ENCODE assay signal across 8 cellular contexts in the genomic region with DNA sequence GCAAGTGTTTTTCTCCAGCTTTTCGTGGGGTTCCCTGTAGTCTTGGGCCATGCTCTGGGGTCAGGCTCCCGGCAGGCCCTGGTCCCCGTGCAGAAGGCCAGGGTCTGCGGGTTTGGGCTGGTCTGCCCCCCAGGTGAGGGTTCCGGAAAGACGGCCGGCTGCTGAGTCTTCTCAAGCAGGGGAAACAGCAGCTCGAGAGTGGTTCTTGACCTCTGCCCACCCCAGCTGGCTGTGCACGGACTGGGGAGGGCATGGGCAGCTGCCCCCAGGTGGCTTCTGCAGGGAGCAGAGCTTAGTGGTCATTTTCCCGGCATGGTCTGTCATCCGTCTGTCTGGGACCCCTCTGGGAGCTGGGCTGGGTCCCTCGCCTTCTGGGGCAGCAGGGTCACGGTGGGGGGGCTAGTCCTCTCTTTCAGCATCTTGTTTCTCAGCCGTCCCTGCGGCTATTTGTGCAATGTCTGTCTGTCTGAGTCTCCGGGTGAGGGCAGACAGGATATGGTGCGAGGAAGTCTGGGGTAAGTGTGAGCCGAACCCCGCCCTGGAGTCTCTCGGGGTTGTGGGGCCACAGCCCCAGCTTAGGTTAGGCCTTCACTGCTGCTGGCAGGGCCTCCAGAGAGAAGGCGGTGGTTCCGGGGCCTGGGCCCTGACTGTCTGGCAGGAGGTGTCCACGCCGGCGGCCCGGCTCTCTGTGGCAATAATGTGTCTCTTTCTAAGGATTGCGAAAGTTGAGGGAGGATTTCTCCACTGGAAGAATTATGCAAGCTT. TPM values are rescaled to one million over a fixed set of nuclear protein-coding genes. Genes with fewer than 3 reads are reported as not detected.
DNase-seq lines count a peak whose midpoint lies in the region; ATAC-seq, FAIRE-seq and TF ChIP-seq lines count a peak whose summit lies in the region.

No MANE protein-coding gene starts in this region.

- TF ChIP-seq CTCF in GM12878 (IDR thresholded peaks at IDR 0.05 in 2 of 3, conservative IDR thresholded peaks at IDR 0.05 in 1 of 3; ENCODE audit: control insufficient read depth in 2 of 3, extremely low read depth in 1 of 3, insufficient read depth in 1 of 3, low read depth in 3 of 3, low read length in 3 of 3): no peak
- no peak for TF ChIP-seq CTCF in smooth muscle cell (IDR thresholded peaks at IDR 0.05; ENCODE audit: borderline replicate concordance, insufficient read depth, poor library complexity, severe bottlenecking)
- TF ChIP-seq CTCF in WERI-Rb-1 (IDR thresholded peaks at IDR 0.05; ENCODE audit: low read depth, low read length): no peak

- H2AFZ ChIP-seq in GM12878 (ENCODE audit: control insufficient read depth, low read depth, low read length) (peak overlapping the region; percentile 19; the same call in 1 of the 2 replicates), smooth muscle cell (ENCODE audit: low read depth) (no peak overlapping the region)

- H3K4me2 ChIP-seq in GM12878 (ENCODE audit: control insufficient read depth, insufficient read depth) (peak overlapping the region; percentile 88), smooth muscle cell (peak overlapping the region; percentile 98)

- H3K79me2 ChIP-seq in GM12878 (ENCODE audit: control insufficient read depth, insufficient read depth, low read length) (peaks cover 69% of the 10 kb centered on the region), smooth muscle cell (ENCODE audit: low read depth) (peaks cover 100% of the 10 kb centered on the region)

- FAIRE-seq in GM12878 (lab: Jason Lieb, UNC): no peak
- no peak for FAIRE-seq in urothelium cell line (lab: Jason Lieb, UNC)

- H3K4me1 Mint-ChIP-seq in T-helper 2 cell treated with Interferon-gamma antibody and Interleukin-4, amounts not matched to agents 5 μg/mL and 100 μg/mL, for 36 hours (ENCODE audit: low read depth): peaks cover 56% of the 10 kb centered on the region

- peak overlapping the region; percentile 87 for H3K4me3 Mint-ChIP-seq in T-helper 2 cell treated with Interferon-gamma antibody and Interleukin-4, amounts not matched to agents 5 μg/mL and 100 μg/mL, for 36 hours

- no peak for TF ChIP-seq EP300 in GM12878 (IDR thresholded peaks at IDR 0.05; ENCODE audit: borderline replicate concordance in 1 of 2, control insufficient read depth in 1 of 2, low read depth in 2 of 2, low read length in 2 of 2)

- H3K9me3 Mint-ChIP-seq in T-helper 2 cell treated with Interferon-gamma antibody and Interleukin-4, amounts not matched to agents 5 μg/mL and 100 μg/mL, for 36 hours: no peaks in the 10 kb centered on the region

- ATAC-seq in GM21529 (IDR thresholded peaks at IDR 0.05; ENCODE audit: unreplicated experiment) (peak; percentile 53), GM12878 (peak; percentile 79), GM21390 (IDR thresholded peaks at IDR 0.05; ENCODE audit: unreplicated experiment) (no peak)

- RAD21 ChIA-PET in GM12878 (lab: Charles Lee; ENCODE audit: unreplicated experiment): interaction anchor here (0.7 to 3.0 kb wide), 5 partner anchors 29 to 1220 kb away, joined by 3 to 13 read pairs (median 4); no protein-coding TSS in a partner anchor

- intact Hi-C loops in GM12878 (cut with micrococcal nuclease; ENCODE audit: unreplicated experiment): loop anchor here (10.0 kb wide), 1 partner anchor 61 kb away; no protein-coding TSS in a partner anchor

- in situ Hi-C loops in GM12878 (cut with MboI): no loop called here

- H3K36me3 ChIP-seq in GM12878 (ENCODE audit: control insufficient read depth in 2 of 2, insufficient read depth in 2 of 2, low read length in 1 of 2) (peaks cover 0 to 2% of the 10 kb centered on the region in 2 experiments; a peak in 2 of 4 replicates), iPS-15b (ENCODE audit: control insufficient read depth, insufficient read depth, low read length) (peaks cover 12% of the 10 kb centered on the region), smooth muscle cell (ENCODE audit: low read depth) (no peaks in the 10 kb centered on the region), WERI-Rb-1 (peaks cover 36% of the 10 kb centered on the region)

- TF ChIP-seq RAD21 in GM12878 (IDR thresholded peaks at IDR 0.05; ENCODE audit: insufficient read depth, low read depth, low read length): no peak

- H3K9me3 ChIP-seq in GM12878 (replicated peaks; ENCODE audit: control insufficient read depth, insufficient read depth, low read length) (no peaks in the 10 kb centered on the region), iPS-15b (ENCODE audit: control insufficient read depth, insufficient read depth, low read length) (no peaks in the 10 kb centered on the region), smooth muscle cell (replicated peaks; ENCODE audit: low read depth) (no peaks in the 10 kb centered on the region), WERI-Rb-1 (ENCODE audit: severe bottlenecking) (no peaks in the 10 kb centered on the region)

- CTCF ChIA-PET in GM12878 (lab: Yijun Ruan, JAX): interaction anchor here (0.6 to 1.9 kb wide), 10 partner anchors 8 to 147 kb away, joined by 3 to 8 read pairs (median 3); a partner anchor contains a TSS

- peaks cover 39% of the 10 kb centered on the region for H3K36me3 Mint-ChIP-seq in T-helper 2 cell treated with Interferon-gamma antibody and Interleukin-4, amounts not matched to agents 5 μg/mL and 100 μg/mL, for 36 hours (ENCODE audit: low read depth)

- H3F3A ChIP-seq in smooth muscle cell (ENCODE audit: low read depth): peaks cover 8% of the 10 kb centered on the region

- H3K9ac ChIP-seq in GM12878 (ENCODE audit: control insufficient read depth, insufficient read depth, low read length): peak overlapping the region; percentile 64
- H3K9ac ChIP-seq in iPS-15b (ENCODE audit: low read depth, low read length): peak overlapping the region; percentile 65
- H3K9ac ChIP-seq in smooth muscle cell (ENCODE audit: low read depth): peak overlapping the region; percentile 50

- no peaks in the 10 kb centered on the region for H3K27me3 Mint-ChIP-seq in T-helper 2 cell treated with Interferon-gamma antibody and Interleukin-4, amounts not matched to agents 5 μg/mL and 100 μg/mL, for 36 hours (ENCODE audit: low read depth)

- WGBS in GM12878 (ENCODE audit: insufficient coverage, insufficient replicate concordance, low lambda C conversion rate, missing lambda C conversion rate): 11% methylated on average over 27 of the region's 27 CpGs
- WGBS in smooth muscle cell (ENCODE audit: low lambda C conversion rate): 36% methylated on average over 27 of the region's 27 CpGs

- SMC1A ChIA-PET in GM12878 (lab: Charles Lee; ENCODE audit: uncharacterized antibody, unreplicated experiment): interaction anchor here (0.6 to 1.6 kb wide), 6 partner anchors 14 to 81 kb away, joined by 3 to 4 read pairs (median 3); a partner anchor contains a TSS

- no TSS peak for BruUV-seq in GM12878 (replicated peaks; lab: Mats Ljungman, UMichigan)

- H3K4me1 ChIP-seq in GM12878 (ENCODE audit: control insufficient read depth, insufficient read depth, low read length) (peaks cover 34% of the 10 kb centered on the region), iPS-15b (ENCODE audit: control insufficient read depth, insufficient read depth, low read length) (peaks cover 6% of the 10 kb centered on the region), smooth muscle cell (ENCODE audit: low read depth) (peaks cover 48% of the 10 kb centered on the region)

- no peaks in the 10 kb centered on the region for H3K27me3 ChIP-seq in GM12878 (replicated peaks in 1 of 2; ENCODE audit: control insufficient read depth in 2 of 2, insufficient read depth in 2 of 2, low read length in 1 of 2)
- no peaks in the 10 kb centered on the region for H3K27me3 ChIP-seq in iPS-15b (ENCODE audit: control insufficient read depth, insufficient read depth, low read length)
- no peaks in the 10 kb centered on the region for H3K27me3 ChIP-seq in smooth muscle cell (ENCODE audit: low read depth)
- no peaks in the 10 kb centered on the region for H3K27me3 ChIP-seq in WERI-Rb-1 (ENCODE audit: insufficient read depth, low read depth, severe bottlenecking)

- H3K4me3 ChIP-seq in GM12878 (peak overlapping the region; percentile 57; the same call in 1 of the 2 replicates), iPS-15b (ENCODE audit: low read depth, low read length) (no peak overlapping the region), smooth muscle cell (peak overlapping the region; percentile 24), WERI-Rb-1 (ENCODE audit: low read depth, low read length) (no peak overlapping the region)

- H4K20me1 ChIP-seq in GM12878 (ENCODE audit: control insufficient read depth, insufficient read depth) (0 out of 2 replicates have a peak, but pooled peaks cover 8% of the 10 kb centered on the region), smooth muscle cell (ENCODE audit: low read depth) (peaks cover 100% of the 10 kb centered on the region)

- peak overlapping the region; percentile 61 for H3K27ac ChIP-seq in GM12878 (ENCODE audit: control insufficient read depth, insufficient read depth)
- H3K27ac ChIP-seq in smooth muscle cell (ENCODE audit: low read depth): peak overlapping the region; percentile 84
- no peak overlapping the region for H3K27ac ChIP-seq in WERI-Rb-1

- TF ChIP-seq POLR2A in GM12878 (IDR thresholded peaks at IDR 0.05; ENCODE audit: low read depth, low read length): no peak

- DNase-seq in T-helper 2 cell treated with Interferon-gamma antibody and Interleukin-4, amounts not matched to agents 5 μg/mL and 100 μg/mL, for 36 hours (ENCODE audit: low spot score): peak; percentile 55
- DNase-seq in GM12878 (ENCODE audit: low read depth, low spot score) (no peak), smooth muscle cell (lab: John Stamatoyannopoulos, UW; ENCODE audit: unreplicated experiment) (peak; percentile 42), WERI-Rb-1 (no peak), urothelium cell line (ENCODE audit: low spot score) (no peak)

- POLR2A ChIA-PET in GM12878 (lab: Charles Lee): interaction anchor here (0.7 to 1.6 kb wide), 5 partner anchors 10 to 81 kb away, joined by 3 to 4 read pairs (median 3); no protein-coding TSS in a partner anchor

- H3K27ac Mint-ChIP-seq in T-helper 2 cell treated with Interferon-gamma antibody and Interleukin-4, amounts not matched to agents 5 μg/mL and 100 μg/mL, for 36 hours: peak overlapping the region; percentile 85

RNA-seq across cellular contexts. Expression of a gene that starts 6.1 kb away (rescaled TPM):
- 11.9 and 13.5 TPM in 2 replicates for total RNA-seq in GM12878 (2013; cell fraction: nucleolus; rRNA removed)
- total RNA-seq in GM12878 (2014; rRNA removed) (2.1 and 3.2 TPM in 2 replicates), GM12878 (2014; rRNA removed; fragmentation: Illumina TruSeq; extraction: Trizol) (0.54 and 0.55 TPM in 2 replicates), GM12878 (2021) (11.6 and 14.9 TPM in 2 replicates), smooth muscle cell (14.4 and 19.6 TPM in 2 replicates)
- polyA plus RNA-seq in GM12878 (2011; ENCODE audit: low read depth): 1.7 TPM
- polyA plus RNA-seq in GM12878 (2011; rRNA removed) (0.99 and 1.4 TPM in 2 replicates), GM12878 (2014; fragmentation: Illumina TruSeq; extraction: Trizol) (2.4 and 3.8 TPM in 2 replicates), GM12878 (2014; fragmentation: Nextera tagmentation; extraction: Ambion mirVana) (under 1 TPM; 0.03 to 0.07 TPM), GM12878 (2014; rRNA removed) (4.8 and 5.2 TPM in 2 replicates), GM12878 (2016; fragmentation: Nextera tagmentation; extraction: Ambion mirVana) (under 1 TPM; 0.18 to 0.54 TPM), smooth muscle cell (4.2 and 6.8 TPM in 2 replicates)
- polyA plus RNA-seq in GM12878 (2011; cell fraction: cytosol; rRNA removed): 1.7 and 2.1 TPM in 2 replicates
- polyA plus RNA-seq in GM12878 (2011; cell fraction: nucleus; rRNA removed): 4.9 and 8.7 TPM in 2 replicates
- polyA plus RNA-seq in GM12878 (2012): 4.4 and 4.7 TPM in 2 replicates
- 1.0 and 2.2 TPM in 2 replicates for polyA minus RNA-seq in GM12878 (2011; rRNA and poly(A)+ RNA removed)
- 2.9 and 3.6 TPM in 2 replicates for polyA minus RNA-seq in GM12878 (2011; cell fraction: cytosol; rRNA and poly(A)+ RNA removed)
- 3.9 and 4.3 TPM in 2 replicates for polyA minus RNA-seq in GM12878 (2011; cell fraction: nucleus; rRNA and poly(A)+ RNA removed)

RNA-seq across cellular contexts. Expression of a gene that starts 39.6 kb away (rescaled TPM):
- 13.3 and 16.5 TPM in 2 replicates for total RNA-seq in GM12878 (2013; cell fraction: nucleolus; rRNA removed)
- total RNA-seq in GM12878 (2014; rRNA removed) (32.5 and 34.7 TPM in 2 replicates), GM12878 (2014; rRNA removed; fragmentation: Illumina TruSeq; extraction: Trizol) (3.6 and 4.4 TPM in 2 replicates), GM12878 (2021) (68.5 and 71.2 TPM in 2 replicates), smooth muscle cell (33.1 and 39.8 TPM in 2 replicates)
- polyA plus RNA-seq in GM12878 (2011; ENCODE audit: low read depth): 7.1 TPM
- polyA plus RNA-seq in GM12878 (2011; rRNA removed) (2.6 and 7.0 TPM in 2 replicates), GM12878 (2014; fragmentation: Illumina TruSeq; extraction: Trizol) (0.43 and 2.6 TPM in 2 replicates), GM12878 (2014; fragmentation: Nextera tagmentation; extraction: Ambion mirVana) (1 to 10 TPM in 1 of 2 experiments, under 1 TPM in 1; 0.79 to 1.2 TPM), GM12878 (2014; rRNA removed) (89.9 and 91.8 TPM in 2 replicates), GM12878 (2016; fragmentation: Nextera tagmentation; extraction: Ambion mirVana) (10 to 100 TPM; 57.2 to 60.2 TPM), smooth muscle cell (152 and 162 TPM in 2 replicates)
- polyA plus RNA-seq in GM12878 (2011; cell fraction: cytosol; rRNA removed): 13.0 and 30.7 TPM in 2 replicates
- 20.8 and 30.9 TPM in 2 replicates for polyA plus RNA-seq in GM12878 (2011; cell fraction: nucleus; rRNA removed)
- polyA plus RNA-seq in GM12878 (2012): 26.3 and 32.4 TPM in 2 replicates
- 1.5 and 4.7 TPM in 2 replicates for polyA minus RNA-seq in GM12878 (2011; rRNA and poly(A)+ RNA removed)
- polyA minus RNA-seq in GM12878 (2011; cell fraction: cytosol; rRNA and poly(A)+ RNA removed): 3.3 and 9.1 TPM in 2 replicates
- 5.6 and 10.3 TPM in 2 replicates for polyA minus RNA-seq in GM12878 (2011; cell fraction: nucleus; rRNA and poly(A)+ RNA removed)

Comparison
In these comparisons a context has a peak if more than half of its experiments do, and no peak if none do; other contexts are left out.
1. DNase-seq: peak in T-helper 2 cell treated with Interferon-gamma antibody and Interleukin-4, amounts not matched to agents 5 μg/mL and 100 μg/mL, for 36 hours (single experiment) and smooth muscle cell (single experiment); none in GM12878 (single experiment), WERI-Rb-1 (single experiment) and urothelium cell line (single experiment).
2. H3K4me3 ChIP-seq: peak in GM12878 (single experiment) and smooth muscle cell (single experiment); none in iPS-15b (single experiment) and WERI-Rb-1 (single experiment).
3. Peak in every context shown above with its lines, with median percentiles within 50 percentile points of each other: H3K9ac ChIP-seq.